In genomic region chr1:155080250-155081228, GRCh38 we compare ENCODE assay signal across 9 cellular contexts. TPM values are rescaled to one million over a fixed set of nuclear protein-coding genes. Genes with fewer than 3 reads are reported as not detected.
DNase-seq lines count a peak whose midpoint lies in the region; ATAC-seq and TF ChIP-seq lines count a peak whose summit lies in the region.
"Had no signal": no experiment of that assay in that cellular context is flagged by ENCODE, and none has a peak within 500 bp of the region (broad histone marks: within the 10 kb centered on the region; RNA-seq: fewer than 3 reads in every experiment).

No MANE protein-coding gene starts in this region.

- H2AFZ ChIP-seq in neural cell (ENCODE audit: low read depth, low read length), result peak overlapping the region; percentile 45

- H3K9me3 ChIP-seq in neural cell (ENCODE audit: low read length), result no peaks in the 10 kb centered on the region
- H3K9me3 ChIP-seq: pancreas had no signal

- intact Hi-C loops in activated CD4-positive, alpha-beta T cell treated with anti-CD3 and anti-CD28 coated beads, Interleukin-2, amount 10 ng/mL, durations not matched to agents 24 days and 14 days (cut with micrococcal nuclease), result loop anchor here (2.0 kb wide), 1 partner anchor 46 kb away; the partner anchor contains the start of gene EFNA1
- intact Hi-C loops in MCF 10A (cut with micrococcal nuclease), result no loop called here

- H3K9ac ChIP-seq in neural cell (ENCODE audit: low read length), result peak overlapping the region; percentile 99

- H3K79me2 ChIP-seq in neural cell (replicated peaks; ENCODE audit: insufficient read depth, low read length), result peaks cover 27% of the 10 kb centered on the region

- peak overlapping the region; percentile 72 for H3K4me3 Mint-ChIP-seq in activated CD4-positive, alpha-beta T cell treated with anti-CD3 and anti-CD28 coated beads, Interleukin-2, amount 10 ng/mL, durations not matched to agents 24 days and 14 days
- peak overlapping the region; percentile 77 for H3K4me3 Mint-ChIP-seq in MCF 10A (ENCODE audit: unreplicated experiment)

- H4K20me1 ChIP-seq in neural cell (ENCODE audit: insufficient read depth), result peaks cover 33% of the 10 kb centered on the region

- no peak for ATAC-seq in GM21381 (IDR thresholded peaks at IDR 0.05; ENCODE audit: unreplicated experiment)

- peak; percentile 17 for TF ChIP-seq RAD21 in neural cell (conservative IDR thresholded peaks at IDR 0.05)

- TF ChIP-seq CTCF in MCF 10A (IDR thresholded peaks at IDR 0.05; ENCODE audit: unreplicated experiment) (no peak), neural cell (IDR thresholded peaks at IDR 0.05; ENCODE audit: poor library complexity, severe bottlenecking) (no peak)

- H3K36me3 Mint-ChIP-seq in activated CD4-positive, alpha-beta T cell treated with anti-CD3 and anti-CD28 coated beads, Interleukin-2, amount 10 ng/mL, durations not matched to agents 24 days and 14 days (ENCODE audit: low read depth), result no peaks in the 10 kb centered on the region
- no peaks in the 10 kb centered on the region for H3K36me3 Mint-ChIP-seq in MCF 10A (ENCODE audit: insufficient read depth, unreplicated experiment)

- H3F3A ChIP-seq in neural cell (ENCODE audit: insufficient read depth, low read length, poor library complexity, severe bottlenecking), result peaks cover 7% of the 10 kb centered on the region

- H3K27me3 ChIP-seq in neural cell (ENCODE audit: insufficient read depth, low read depth, low read length), result no peaks in the 10 kb centered on the region

- no peak overlapping the region for H3K27ac Mint-ChIP-seq in activated CD4-positive, alpha-beta T cell treated with anti-CD3 and anti-CD28 coated beads, Interleukin-2, amount 10 ng/mL, durations not matched to agents 24 days and 14 days
- H3K27ac Mint-ChIP-seq in MCF 10A (ENCODE audit: low read depth, unreplicated experiment), result no peak overlapping the region

- POLR2A ChIA-PET in MCF 10A (lab: Yijun Ruan, JAX), result interaction anchor here (0.6 to 3.8 kb wide), 17 partner anchors 10 to 1132 kb away, joined by 3 to 13 read pairs (median 4); partner anchors contain the start of genes ADAM15, EFNA4, KRTCAP2 and PMF1

- peak; percentile 83 for DNase-seq in activated CD4-positive, alpha-beta T cell treated with anti-CD3 and anti-CD28 coated beads, Interleukin-2, amount 10 ng/mL, durations not matched to agents 24 days and 14 days
- DNase-seq in activated CD4-positive, alpha-beta T cell treated with anti-CD3 and anti-CD28 coated beads, Interleukin-2, amount 50 U/mL, for 4 hours, result no peak
- DNase-seq in NCI-H526 (lab: John Stamatoyannopoulos, UW) (peak; percentile 92 to 99), MCF 10A (ENCODE audit: unreplicated experiment) (no peak), NOMO-1 treated with dmso at 0.1 percent for 144 hours (lab: John Stamatoyannopoulos, UW; ENCODE audit: unreplicated experiment) (no peak), hepatic stellate cell (ENCODE audit: low spot score) (no peak)

- H3K4me3 ChIP-seq in neural cell (ENCODE audit: low read length), result peak overlapping the region; percentile 99

- peak overlapping the region; percentile 96 for H3K27ac ChIP-seq in neural cell (ENCODE audit: low read length)
- H3K27ac ChIP-seq: pancreas had no signal

- H3K27me3 Mint-ChIP-seq in activated CD4-positive, alpha-beta T cell treated with anti-CD3 and anti-CD28 coated beads, Interleukin-2, amount 10 ng/mL, durations not matched to agents 24 days and 14 days, result peaks cover 41% of the 10 kb centered on the region
- H3K27me3 Mint-ChIP-seq in MCF 10A (ENCODE audit: insufficient read depth, unreplicated experiment), result peaks cover 30% of the 10 kb centered on the region

- H3K9me3 Mint-ChIP-seq in activated CD4-positive, alpha-beta T cell treated with anti-CD3 and anti-CD28 coated beads, Interleukin-2, amount 10 ng/mL, durations not matched to agents 24 days and 14 days, result no peaks in the 10 kb centered on the region
- H3K9me3 Mint-ChIP-seq in MCF 10A (ENCODE audit: unreplicated experiment), result no peaks in the 10 kb centered on the region

- peak overlapping the region; percentile 82 for H3K4me2 ChIP-seq in neural cell (ENCODE audit: low read length)

- H3K36me3 ChIP-seq in neural cell (ENCODE audit: insufficient read depth, low read length), result no peaks in the 10 kb centered on the region
- H3K36me3 ChIP-seq: pancreas had no signal

- peaks cover 48% of the 10 kb centered on the region for H3K4me1 Mint-ChIP-seq in activated CD4-positive, alpha-beta T cell treated with anti-CD3 and anti-CD28 coated beads, Interleukin-2, amount 10 ng/mL, durations not matched to agents 24 days and 14 days
- H3K4me1 Mint-ChIP-seq in MCF 10A (ENCODE audit: insufficient read depth, unreplicated experiment), result peaks cover 50% of the 10 kb centered on the region

- no peaks in the 10 kb centered on the region for H3K9me2 ChIP-seq in neural cell (ENCODE audit: insufficient read depth, low read length)

- peak; percentile 50 for TF ChIP-seq EP300 in neural cell (conservative IDR thresholded peaks at IDR 0.05; ENCODE audit: poor library complexity, severe bottlenecking)

- CTCF ChIA-PET in MCF 10A (lab: Yijun Ruan, JAX), result interaction anchor here (0.6 to 2.6 kb wide), 8 partner anchors 16 to 202 kb away, joined by 3 to 16 read pairs (median 3); no protein-coding TSS in a partner anchor

- BruUV-seq in MCF 10A (replicated peaks; lab: Mats Ljungman, UMichigan), result no TSS peak

TF ChIP-seq in neural cell, 6 proteins besides CTCF, POLR2A, EP300 and RAD21:
- TF ChIP-seq TAF1 (IDR thresholded peaks at IDR 0.05; ENCODE audit: low read depth) (peak; percentile 80), EZH2 (IDR thresholded peaks at IDR 0.05; ENCODE audit: borderline replicate concordance, insufficient read depth, low read length, poor library complexity, severe bottlenecking) (no peak), POLR2AphosphoS5 (IDR thresholded peaks at IDR 0.05) (peak; percentile 93), REST (IDR thresholded peaks at IDR 0.05; ENCODE audit: borderline replicate concordance) (peak; percentile 86), SMC3 (conservative IDR thresholded peaks at IDR 0.05; ENCODE audit: poor library complexity) (no peak), MXI1 (conservative IDR thresholded peaks at IDR 0.05; ENCODE audit: poor library complexity, severe bottlenecking) (peak; percentile 77)
TF ChIP-seq in neural cell: peak in this region for 4.

RNA-seq across cellular contexts. Expression of gene EFNA3, which starts 1.9 kb away (rescaled TPM):
- 3.6 and 4.4 TPM in 2 replicates for total RNA-seq in activated CD4-positive, alpha-beta T cell treated with anti-CD3 and anti-CD28 coated beads, Interleukin-2, amount 10 ng/mL, durations not matched to agents 24 days and 14 days
- 1.6 and 1.7 TPM in 2 replicates for total RNA-seq in MCF 10A (2022)
- 12.2 and 16.9 TPM in 2 replicates for polyA plus RNA-seq in neural cell
- 16.6 and 19.8 TPM in 2 replicates for polyA minus RNA-seq in neural cell

RNA-seq across cellular contexts. Expression of gene EFNA4, which starts 17.0 kb away (rescaled TPM):
- 5.8 and 6.2 TPM in 2 replicates for total RNA-seq in activated CD4-positive, alpha-beta T cell treated with anti-CD3 and anti-CD28 coated beads, Interleukin-2, amount 10 ng/mL, durations not matched to agents 24 days and 14 days
- total RNA-seq in MCF 10A (2022), result 7.4 and 9.5 TPM in 2 replicates
- 0.64 and 1.2 TPM in 2 replicates for polyA plus RNA-seq in neural cell
- polyA minus RNA-seq in neural cell, result 0.81 TPM in 1 of 2 replicates, not detected in the other

RNA-seq across cellular contexts. Expression of gene ADAM15, which starts 29.4 kb away (rescaled TPM):
- total RNA-seq in activated CD4-positive, alpha-beta T cell treated with anti-CD3 and anti-CD28 coated beads, Interleukin-2, amount 10 ng/mL, durations not matched to agents 24 days and 14 days, result 79.7 and 84.5 TPM in 2 replicates
- 385 and 456 TPM in 2 replicates for total RNA-seq in MCF 10A (2022)
- polyA plus RNA-seq in neural cell, result 24.8 and 27.6 TPM in 2 replicates
- polyA minus RNA-seq in neural cell, result 9.7 and 17.3 TPM in 2 replicates

RNA-seq across cellular contexts. Expression of gene DCST1, which starts 46.9 kb away (rescaled TPM):
- not detected in 2 replicates for total RNA-seq in activated CD4-positive, alpha-beta T cell treated with anti-CD3 and anti-CD28 coated beads, Interleukin-2, amount 10 ng/mL, durations not matched to agents 24 days and 14 days
- 0.21 and 0.42 TPM in 2 replicates for total RNA-seq in MCF 10A (2022)
- not detected in 2 replicates for polyA plus RNA-seq in neural cell
- not detected in 2 replicates for polyA minus RNA-seq in neural cell
- polyA plus RNA-seq: pancreas had no signal

RNA-seq across cellular contexts. Expression of gene DCST2, which starts 47.0 kb away (rescaled TPM):
- 0.16 TPM in 1 of 2 replicates, not detected in the other for total RNA-seq in activated CD4-positive, alpha-beta T cell treated with anti-CD3 and anti-CD28 coated beads, Interleukin-2, amount 10 ng/mL, durations not matched to agents 24 days and 14 days
- total RNA-seq in MCF 10A (2022), result 0.91 and 1.8 TPM in 2 replicates
- 0.76 and 1.8 TPM in 2 replicates for polyA plus RNA-seq in neural cell
- 0.23 and 0.49 TPM in 2 replicates for polyA minus RNA-seq in neural cell

Comparison
In these comparisons a context has a peak if more than half of its experiments do, and no peak if none do; other contexts are left out.
1. DNase-seq: peak in activated CD4-positive, alpha-beta T cell treated with anti-CD3 and anti-CD28 coated beads, Interleukin-2, amount 10 ng/mL, durations not matched to agents 24 days and 14 days (single experiment) and NCI-H526 (2 of 2); none in activated CD4-positive, alpha-beta T cell treated with anti-CD3 and anti-CD28 coated beads, Interleukin-2, amount 50 U/mL, for 4 hours (0 of 2), MCF 10A (single experiment), NOMO-1 treated with dmso at 0.1 percent for 144 hours (single experiment) and hepatic stellate cell (single experiment).